Comparison of ENCODE assay signal across 7 cellular contexts in genomic region chr9:98057095-98057799, GRCh38. TPM values are rescaled to one million over a fixed set of nuclear protein-coding genes. Genes with fewer than 3 reads are reported as not detected.
A peak's percentile ranks its signal among the peaks of the same experiment; 100 is the strongest.
DNase-seq lines count a peak whose midpoint lies in the region; ATAC-seq, FAIRE-seq and TF ChIP-seq lines count a peak whose summit lies in the region.

No MANE protein-coding gene starts in this region.

- FAIRE-seq in keratinocyte (lab: Jason Lieb, UNC) = no peak

- H3K4me1 ChIP-seq in ascending aorta = peaks cover 0 to 10% of the 10 kb centered on the region in 2 donors
- H3K4me1 ChIP-seq in keratinocyte (ENCODE audit: control insufficient read depth, extremely low read depth, insufficient read depth, low read length) = peaks cover 13% of the 10 kb centered on the region
- H3K4me1 ChIP-seq in stomach smooth muscle (ENCODE audit: control insufficient read depth, insufficient read depth, low read length) = peaks cover 7% of the 10 kb centered on the region

- peaks cover 15 to 16% of the 10 kb centered on the region in 2 donors for H3K36me3 ChIP-seq in ascending aorta
- H3K36me3 ChIP-seq in keratinocyte (ENCODE audit: control insufficient read depth in 2 of 2, extremely low read depth in 1 of 2, insufficient read depth in 2 of 2, low read length in 2 of 2) = peaks cover 6 to 7% of the 10 kb centered on the region in 2 experiments
- H3K36me3 ChIP-seq in stomach smooth muscle (ENCODE audit: control insufficient read depth in 2 of 2, insufficient read depth in 2 of 2, low read length in 2 of 2) = peaks cover 0 to 6% of the 10 kb centered on the region in 2 donors

- H3K27ac ChIP-seq in ascending aorta (peak overlapping the region; percentile 95 to 98), keratinocyte (ENCODE audit: control insufficient read depth, insufficient read depth, low read length) (peak overlapping the region; percentile 75), stomach smooth muscle (ENCODE audit: low read length) (peak overlapping the region; percentile 76)

- peak overlapping the region; percentile 95 for H3K4me2 ChIP-seq in keratinocyte (ENCODE audit: control insufficient read depth, extremely low read depth, insufficient read depth, low read depth, low read length)

- H3K79me2 ChIP-seq in keratinocyte (ENCODE audit: control insufficient read depth, insufficient read depth, low read length) = peaks cover 27% of the 10 kb centered on the region

- H3K4me3 ChIP-seq in GM12864 (ENCODE audit: low read depth, low read length) (peak overlapping the region; percentile 93), LNCaP clone FGC (ENCODE audit: low read depth, low read length) (peak overlapping the region; percentile 57), ascending aorta (peak overlapping the region; percentile 86 to 96), keratinocyte (ENCODE audit: control insufficient read depth in 2 of 3, extremely low read depth in 1 of 3, insufficient read depth in 2 of 3, low read depth in 1 of 3, low read length in 3 of 3) (peak overlapping the region; percentile 74 to 88 (median 83)), stomach smooth muscle (ENCODE audit: low read length in 2 of 2) (peak overlapping the region; percentile 82 to 84)

- no peak for DNase-seq in GM12864 (ENCODE audit: low read depth)
- no peak for DNase-seq in LNCaP clone FGC (ENCODE audit: low read depth)
- DNase-seq in ascending aorta (ENCODE audit: low spot score in 2 of 2) = no peak
- DNase-seq in keratinocyte (ENCODE audit: low read depth, low spot score) = no peak
- no peak for DNase-seq in DMS153 (lab: John Stamatoyannopoulos, UW)

- peak overlapping the region; percentile 87 for H2AFZ ChIP-seq in keratinocyte (ENCODE audit: control insufficient read depth, low read length)

- dilution Hi-C loops in keratinocyte (cut with MboI; ENCODE audit: extremely low pct_ligation_motif_present, low sequenced_read_pairs) = no loop called here

- H3K9me1 ChIP-seq in keratinocyte (ENCODE audit: control insufficient read depth, extremely low read depth, insufficient read depth, low read length) = no peaks in the 10 kb centered on the region

- TF ChIP-seq CTCF in GM12864 (IDR thresholded peaks at IDR 0.05; ENCODE audit: low read depth, low read length, missing control alignments) (no peak), LNCaP clone FGC (IDR thresholded peaks at IDR 0.05; ENCODE audit: control insufficient read depth, extremely low read depth, insufficient read depth) (no peak), ascending aorta (IDR thresholded peaks at IDR 0.05) (no peak), keratinocyte (optimal IDR thresholded peaks at IDR 0.05 in 1 of 3, IDR thresholded peaks at IDR 0.05 in 1 of 3, conservative IDR thresholded peaks at IDR 0.05 in 1 of 3; ENCODE audit: extremely low read depth in 1 of 3, insufficient read depth in 2 of 3, low read length in 3 of 3) (peak in 1 of 3 experiments; percentile 6)

- peak overlapping the region; percentile 89 for H3K9ac ChIP-seq in keratinocyte (ENCODE audit: control insufficient read depth, extremely low read depth, insufficient read depth, low read length)
- H3K9ac ChIP-seq in stomach smooth muscle (ENCODE audit: low read length in 2 of 2) = peak overlapping the region; percentile 86 to 87

- ATAC-seq in GM18511 (IDR thresholded peaks at IDR 0.05; ENCODE audit: unreplicated experiment) = no peak

- H3K27me3 ChIP-seq in ascending aorta = no peaks in the 10 kb centered on the region
- H3K27me3 ChIP-seq in keratinocyte (ENCODE audit: control insufficient read depth, extremely low read depth, insufficient read depth, low read length) = no peaks in the 10 kb centered on the region
- H3K27me3 ChIP-seq in stomach smooth muscle (ENCODE audit: control insufficient read depth in 1 of 2, insufficient read depth in 2 of 2, low read length in 2 of 2) = no peaks in the 10 kb centered on the region

- H3K9me3 ChIP-seq in ascending aorta (no peaks in the 10 kb centered on the region), keratinocyte (ENCODE audit: control insufficient read depth, low read depth, low read length) (no peaks in the 10 kb centered on the region), stomach smooth muscle (ENCODE audit: control insufficient read depth in 2 of 2, low read length in 2 of 2) (no peaks in the 10 kb centered on the region)

- no peaks in the 10 kb centered on the region for H4K20me1 ChIP-seq in keratinocyte (ENCODE audit: control insufficient read depth, extremely low read depth, insufficient read depth, low read length)

- intact Hi-C loops in ascending aorta (cut with DNase I) = loop anchor here (2.0 to 10.0 kb wide), 7 partner anchors 134 to 1765 kb away; partner anchors contain the start of genes ANKS6, CORO2A, NCBP1 and NR4A3

RNA-seq across cellular contexts. Expression of gene NANS, which starts 0.7 kb away (rescaled TPM):
- 40.7 TPM for total RNA-seq in ascending aorta
- polyA plus RNA-seq in keratinocyte = 47.7 to 73.8 TPM (median 63.1 TPM) in 3 replicates
- 18.5 TPM for polyA plus RNA-seq in keratinocyte (2011; ENCODE audit: low read depth)
- 58.0 and 62.8 TPM in 2 replicates for polyA plus RNA-seq in keratinocyte (2011; cell fraction: cytosol; rRNA removed)
- polyA plus RNA-seq in keratinocyte (2011; cell fraction: nucleus; rRNA removed) = 41.0 and 45.2 TPM in 2 replicates
- polyA plus RNA-seq in keratinocyte (2012; ENCODE audit: low replicate concordance) = 56.7 and 76.0 TPM in 2 replicates
- 40.7 to 53.5 TPM (median 50.1 TPM) in 3 replicates for polyA minus RNA-seq in keratinocyte
- 30.1 TPM for polyA minus RNA-seq in keratinocyte (2011; cell fraction: cytosol; rRNA and poly(A)+ RNA removed)
- polyA minus RNA-seq in keratinocyte (2011; cell fraction: nucleus; rRNA and poly(A)+ RNA removed) = 11.8 and 15.7 TPM in 2 replicates
